20 cellular contexts compared by ENCODE assay signal in genomic region chr1:41388517-41388916, GRCh38. TPM values are rescaled to one million over a fixed set of nuclear protein-coding genes. Genes with fewer than 3 reads are reported as not detected.
"Had no signal": no experiment of that assay in that cellular context is flagged by ENCODE, and none has a peak within 500 bp of the region (broad histone marks: within the 10 kb centered on the region; RNA-seq: fewer than 3 reads in every experiment).

No MANE protein-coding gene starts in this region.

- FAIRE-seq: islet of Langerhans had no signal

- H3K4me3 ChIP-seq: esophagus squamous epithelium, mucosa of descending colon, psoas muscle, spleen had no signal

- H3K27ac ChIP-seq: psoas muscle, spleen had no signal

- H3K9me3 ChIP-seq: esophagus squamous epithelium, mucosa of descending colon, psoas muscle, spleen had no signal

- ATAC-seq: activated CD8-positive, alpha-beta T cell treated with anti-CD3 and anti-CD28 coated beads, Interleukin-2, amount 10 ng/mL, durations not matched to agents 7 days and 5 days; activated naive CD8-positive, alpha-beta T cell treated with anti-CD3 and anti-CD28 coated beads, Interleukin-2, amount 50 U/mL, for 24 hours; activated T-cell treated with anti-CD3 and anti-CD28 coated beads, Interleukin-2, amount 50 U/mL, for 4 hours; stimulated activated naive B cell treated with anti-CD40 and anti-IgM and Interleukin-4, amounts not matched to agents 10 μg/mL and 1 μg/mL and 100 μg/mL, for 72 hours had no signal

- H3K36me3 ChIP-seq: esophagus squamous epithelium, spleen had no signal

- DNase-seq: activated CD4-positive, alpha-beta T cell treated with anti-CD3 and anti-CD28 coated beads, Interleukin-2, amount 10 ng/mL, durations not matched to agents 24 days and 14 days; activated CD8-positive, alpha-beta memory T cell treated with anti-CD3 and anti-CD28 coated beads, Interleukin-2, amount 50 U/mL, for 4 hours; activated CD8-positive, alpha-beta T cell treated with anti-CD3 and anti-CD28 coated beads, Interleukin-2, amount 10 ng/mL, durations not matched to agents 7 days and 5 days; activated naive CD4-positive, alpha-beta T cell treated with anti-CD3 and anti-CD28 coated beads, Interleukin-2, amount 10 ng/mL, durations not matched to agents 7 days and 5 days; activated naive CD8-positive, alpha-beta T cell treated with anti-CD3 and anti-CD28 coated beads, Interleukin-2, amount 50 U/mL, for 24 hours; activated T-cell treated with anti-CD3 and anti-CD28 coated beads, Interleukin-2, amount 50 U/mL, for 4 hours; cerebellar nuclear complex; effector CD8-positive, alpha-beta T cell; esophagus squamous epithelium; mammary epithelial cell; mucosa of descending colon; naive B cell; psoas muscle; spleen; stimulated activated naive B cell treated with anti-CD40 and anti-IgM and Interleukin-4, amounts not matched to agents 10 μg/mL and 1 μg/mL and 100 μg/mL, for 72 hours; T-helper 1 cell; T1000 had no signal

RNA-seq across cellular contexts. Expression of gene FOXO6, which starts 27.3 kb away (rescaled TPM):
- total RNA-seq: activated CD4-positive, alpha-beta T cell treated with anti-CD3 and anti-CD28 coated beads, Interleukin-2, amount 10 ng/mL, durations not matched to agents 24 days and 14 days; bronchial epithelial cell; glomerular endothelial cell had no signal
- polyA plus RNA-seq: mammary epithelial cell had no signal
